In genomic region chr9:80605129-80605528, GRCh38 we compare ENCODE assay signal across 8 cellular contexts.
DNase-seq lines count a peak whose midpoint lies in the region; ATAC-seq and TF ChIP-seq lines count a peak whose summit lies in the region.

No MANE protein-coding gene starts in this region.

- H3K4me1 ChIP-seq in GM23248 (ENCODE audit: insufficient read depth) (no peaks in the 10 kb centered on the region), endodermal cell (ENCODE audit: control insufficient read depth, insufficient read depth, low read length) (no peaks in the 10 kb centered on the region), psoas muscle (no peaks in the 10 kb centered on the region)

- H3K9me3 Mint-ChIP-seq in endodermal cell: peaks cover 1% of the 10 kb centered on the region

- H3K4me3 ChIP-seq in GM23248: no peak overlapping the region
- H3K4me3 ChIP-seq in endodermal cell (ENCODE audit: low read length): no peak overlapping the region
- H3K4me3 ChIP-seq in psoas muscle: no peak overlapping the region

- H3F3A ChIP-seq in GM23248 (ENCODE audit: insufficient read depth): no peaks in the 10 kb centered on the region

- no peak overlapping the region for H2AFZ ChIP-seq in GM23248

- peak; percentile 18 for DNase-seq in GM23248
- DNase-seq in NCI-H2196 (lab: John Stamatoyannopoulos, UW; ENCODE audit: unreplicated experiment): peak; percentile 38
- no peak for DNase-seq in endodermal cell
- DNase-seq in psoas muscle: no peak
- DNase-seq in erythroblast (lab: John Stamatoyannopoulos, UW): no peak
- no peak for DNase-seq in activated CD4-positive, alpha-beta T cell treated with anti-CD3 and anti-CD28 coated beads, Interleukin-2, amount 50 U/mL, for 1 hour

- intact Hi-C loops in psoas muscle (cut with DNase I): no loop called here

- H3K4me1 Mint-ChIP-seq in endodermal cell: peaks cover 28% of the 10 kb centered on the region

- ATAC-seq in psoas muscle: no peak
- no peak for ATAC-seq in GM19455 (IDR thresholded peaks at IDR 0.05; ENCODE audit: unreplicated experiment)
- ATAC-seq in GM19351 (IDR thresholded peaks at IDR 0.05; ENCODE audit: unreplicated experiment): no peak

- H3K4me3 Mint-ChIP-seq in endodermal cell: no peak overlapping the region

- no peaks in the 10 kb centered on the region for H3K27me3 Mint-ChIP-seq in endodermal cell (ENCODE audit: insufficient read depth)

- WGBS in GM23248 (ENCODE audit: low coverage in 1 of 2, low lambda C conversion rate in 2 of 2, missing lambda C conversion rate in 2 of 2), 2 experiments: 35 to 37% methylated on average over 2 of the region's 2 CpGs
- 83% methylated on average over 1 of the region's 2 CpGs; no CpG with 5 or more reads in 1 of the 2 experiments for WGBS in endodermal cell (ENCODE audit: insufficient coverage in 1 of 2, insufficient read length in 1 of 2), 2 experiments
- 33 to 65% (median 47%) methylated on average over 2 of the region's 2 CpGs for WGBS in psoas muscle, 3 donors

- H3K36me3 Mint-ChIP-seq in endodermal cell (ENCODE audit: low read depth): no peaks in the 10 kb centered on the region

- H3K36me3 ChIP-seq in GM23248 (ENCODE audit: low read depth): no peaks in the 10 kb centered on the region
- H3K36me3 ChIP-seq in endodermal cell (ENCODE audit: control insufficient read depth, insufficient read depth, low read length): no peaks in the 10 kb centered on the region
- no peaks in the 10 kb centered on the region for H3K36me3 ChIP-seq in psoas muscle (ENCODE audit: insufficient read depth in 1 of 2, low read depth in 1 of 2)

- H3K27ac Mint-ChIP-seq in endodermal cell: no peak overlapping the region

- no peaks in the 10 kb centered on the region for H3K9me3 ChIP-seq in GM23248 (ENCODE audit: low read depth)
- H3K9me3 ChIP-seq in endodermal cell (ENCODE audit: control insufficient read depth, low read length): no peaks in the 10 kb centered on the region
- H3K9me3 ChIP-seq in psoas muscle: no peaks in the 10 kb centered on the region

- H4K20me1 ChIP-seq in GM23248 (ENCODE audit: insufficient read depth): no peaks in the 10 kb centered on the region

- H3K9me2 ChIP-seq in GM23248 (ENCODE audit: insufficient read depth): no peaks in the 10 kb centered on the region

- no peak for TF ChIP-seq POLR2A in erythroblast (IDR thresholded peaks at IDR 0.05; ENCODE audit: low read length)

- H3K79me2 ChIP-seq in GM23248 (ENCODE audit: insufficient read depth): no peaks in the 10 kb centered on the region

- H3K27me3 ChIP-seq in GM23248 (replicated peaks; ENCODE audit: insufficient read depth) (no peaks in the 10 kb centered on the region), endodermal cell (ENCODE audit: control insufficient read depth, insufficient read depth, low read length, poor library complexity, severe bottlenecking) (no peaks in the 10 kb centered on the region), psoas muscle (ENCODE audit: insufficient read depth in 3 of 3, low read length in 2 of 3) (no peaks in the 10 kb centered on the region)

- peak; percentile 76 for TF ChIP-seq CTCF in endodermal cell (conservative IDR thresholded peaks at IDR 0.05)
- TF ChIP-seq CTCF in psoas muscle (IDR thresholded peaks at IDR 0.05): peak; percentile 25

- H3K4me2 ChIP-seq in GM23248 (ENCODE audit: unreplicated experiment): no peak overlapping the region

- in situ Hi-C loops in GM23248 (cut with MboI): no loop called here

- no peak overlapping the region for H3K9ac ChIP-seq in GM23248
- H3K9ac ChIP-seq in endodermal cell (ENCODE audit: extremely low read depth, low read length, poor library complexity, severe bottlenecking): no peak overlapping the region

- H3K27ac ChIP-seq in GM23248 (no peak overlapping the region), endodermal cell (ENCODE audit: low read depth, low read length) (no peak overlapping the region), psoas muscle (no peak overlapping the region)

Comparison
In these comparisons a context has a peak if more than half of its experiments do, and no peak if none do; other contexts are left out.
1. DNase-seq: peak in GM23248 (single experiment) and NCI-H2196 (single experiment); none in endodermal cell (single experiment), psoas muscle (0 of 2), erythroblast (0 of 2) and activated CD4-positive, alpha-beta T cell treated with anti-CD3 and anti-CD28 coated beads, Interleukin-2, amount 50 U/mL, for 1 hour (single experiment).